In genomic region chr10:3500408-3500856, GRCh38 we compare ENCODE assay signal across 7 cellular contexts.
A peak's percentile ranks its signal among the peaks of the same experiment; 100 is the strongest.
DNase-seq lines count a peak whose midpoint lies in the region; ATAC-seq and TF ChIP-seq lines count a peak whose summit lies in the region.

No MANE protein-coding gene starts in this region.

- DNase-seq in SK-MEL-5 (ENCODE audit: low read depth, low spot score) (peak; percentile 54), fibroblast of pulmonary artery (ENCODE audit: low read depth) (peak; percentile 100), midbrain (lab: John Stamatoyannopoulos, UW) (peak; percentile 72), upper lobe of left lung (peak in 1 of 2 donors; percentile 75), COLO668 (lab: John Stamatoyannopoulos, UW; ENCODE audit: unreplicated experiment) (no peak), T-helper 9 cell (no peak), NCI-H1417 treated with DMSO at 0.1 percent for 48 hours (lab: John Stamatoyannopoulos, UW) (no peak)

- in situ Hi-C loops in SK-MEL-5 (cut with HindIII; ENCODE audit: low pct_unique_long_range_greater_than_20kb, low sequenced_read_pairs) = no loop called here

- TF ChIP-seq CTCF in fibroblast of pulmonary artery (IDR thresholded peaks at IDR 0.05; ENCODE audit: low read length, missing control alignments) = no peak
- TF ChIP-seq CTCF in upper lobe of left lung (IDR thresholded peaks at IDR 0.05) = peak in 1 of 6 experiments; percentile 27

- H3K9me3 ChIP-seq in upper lobe of left lung = no peaks in the 10 kb centered on the region

- 50 to 63% methylated on average over 15 of the region's 15 CpGs for WGBS in upper lobe of left lung, 2 donors

- H3K36me3 ChIP-seq in upper lobe of left lung = no peaks in the 10 kb centered on the region

- peak overlapping the region; percentile 18 to 54 (median 32) for H3K27ac ChIP-seq in upper lobe of left lung

- no peak for TF ChIP-seq POLR2A in upper lobe of left lung (IDR thresholded peaks at IDR 0.05)

- H3K4me3 ChIP-seq in fibroblast of pulmonary artery (replicated peaks; ENCODE audit: low read depth, low read length) (no peak overlapping the region), upper lobe of left lung (no peak overlapping the region)

- no peaks in the 10 kb centered on the region for H3K27me3 ChIP-seq in upper lobe of left lung

- H3K4me1 ChIP-seq in upper lobe of left lung = peaks cover 0 to 5% (median 3%) of the 10 kb centered on the region in 4 donors

- ATAC-seq in upper lobe of left lung (ENCODE audit: low FRiP score in 2 of 2) = peak; percentile 79 to 93

- peak; percentile 72 to 96 (median 88) for TF ChIP-seq EP300 in upper lobe of left lung (IDR thresholded peaks at IDR 0.05)

Comparison
In these comparisons a context has a peak if more than half of its experiments do, and no peak if none do; other contexts are left out.
1. DNase-seq: peak in SK-MEL-5 (single experiment), fibroblast of pulmonary artery (single experiment) and midbrain (single experiment); none in COLO668 (single experiment), T-helper 9 cell (single experiment) and NCI-H1417 treated with DMSO at 0.1 percent for 48 hours (single experiment).